ENCODE assay signal across 14 cellular contexts in genomic region chr11:7536102-7536501, GRCh38. TPM values are rescaled to one million over a fixed set of nuclear protein-coding genes. Genes with fewer than 3 reads are reported as not detected.
DNase-seq lines count a peak whose midpoint lies in the region; ATAC-seq, FAIRE-seq and TF ChIP-seq lines count a peak whose summit lies in the region.
"Had no signal": no experiment of that assay in that cellular context is flagged by ENCODE, and none has a peak within 500 bp of the region (broad histone marks: within the 10 kb centered on the region; RNA-seq: fewer than 3 reads in every experiment).

No MANE protein-coding gene starts in this region.

- H3K27me3 Mint-ChIP-seq in stimulated activated naive CD8-positive, alpha-beta T cell treated with anti-CD3 and anti-CD28 coated beads, Interleukin-15, amount 100 ng/mL, for 72 hours = peaks cover 7% of the 10 kb centered on the region

- H3K79me2 ChIP-seq in OCI-LY7 (ENCODE audit: insufficient read depth, low read depth, low read length) (peaks cover 96% of the 10 kb centered on the region), hepatocyte (peaks cover 39% of the 10 kb centered on the region)

- no peak for FAIRE-seq in D721Med (lab: Jason Lieb, UNC)

- H3K4me1 ChIP-seq in OCI-LY7 (ENCODE audit: insufficient read depth, low read length, poor library complexity, severe bottlenecking) = peaks cover 42% of the 10 kb centered on the region
- peaks cover 18% of the 10 kb centered on the region for H3K4me1 ChIP-seq in hepatocyte (ENCODE audit: insufficient read depth)
- peaks cover 10% of the 10 kb centered on the region for H3K4me1 ChIP-seq in upper lobe of right lung
- H3K4me1 ChIP-seq in effector memory CD4-positive, alpha-beta T cell (ENCODE audit: control insufficient read depth, insufficient read depth, low read length, poor library complexity, severe bottlenecking) = peaks cover 7% of the 10 kb centered on the region

- 43% methylated on average over 8 of the region's 8 CpGs for WGBS in hepatocyte (ENCODE audit: low lambda C conversion rate, missing lambda C conversion rate)

- H3K4me3 Mint-ChIP-seq in stimulated activated naive CD8-positive, alpha-beta T cell treated with anti-CD3 and anti-CD28 coated beads, Interleukin-15, amount 100 ng/mL, for 72 hours = no peak overlapping the region
- H3K4me3 Mint-ChIP-seq: activated naive CD4-positive, alpha-beta T cell treated with anti-CD3 and anti-CD28 coated beads, Interleukin-2, amount 10 ng/mL, durations not matched to agents 7 days and 5 days; stimulated activated naive B cell treated with anti-CD40 and anti-IgM and Interleukin-4, amounts not matched to agents 10 μg/mL and 1 μg/mL and 100 μg/mL, for 72 hours had no signal

- H3K36me3 ChIP-seq in OCI-LY7 (ENCODE audit: insufficient read depth, low read length) = peaks cover 65% of the 10 kb centered on the region
- H3K36me3 ChIP-seq in hepatocyte (replicated peaks; ENCODE audit: insufficient read depth, low read depth) = no peaks in the 10 kb centered on the region
- no peaks in the 10 kb centered on the region for H3K36me3 ChIP-seq in upper lobe of right lung
- no peaks in the 10 kb centered on the region for H3K36me3 ChIP-seq in effector memory CD4-positive, alpha-beta T cell (ENCODE audit: control insufficient read depth, insufficient read depth, low read length)
- H3K36me3 ChIP-seq: BLaER1 had no signal

- peak overlapping the region in 1 of 2 donors; percentile 57 for H3K27ac Mint-ChIP-seq in stimulated activated naive CD8-positive, alpha-beta T cell treated with anti-CD3 and anti-CD28 coated beads, Interleukin-15, amount 100 ng/mL, for 72 hours
- H3K27ac Mint-ChIP-seq: activated naive CD4-positive, alpha-beta T cell treated with anti-CD3 and anti-CD28 coated beads, Interleukin-2, amount 10 ng/mL, durations not matched to agents 7 days and 5 days had no signal

- intact Hi-C loops in Right ventricle myocardium superior (cut with DNase I) = no loop called here
- intact Hi-C loops in cardiac septum (cut with DNase I) = no loop called here
- intact Hi-C loops in OCI-LY7 (cut with micrococcal nuclease; ENCODE audit: unreplicated experiment) = no loop called here
- intact Hi-C loops in upper lobe of right lung (cut with DNase I) = no loop called here

- no peaks in the 10 kb centered on the region for H3K9me3 Mint-ChIP-seq in stimulated activated naive CD8-positive, alpha-beta T cell treated with anti-CD3 and anti-CD28 coated beads, Interleukin-15, amount 100 ng/mL, for 72 hours
- H3K9me3 Mint-ChIP-seq: activated naive CD4-positive, alpha-beta T cell treated with anti-CD3 and anti-CD28 coated beads, Interleukin-2, amount 10 ng/mL, durations not matched to agents 7 days and 5 days had no signal

- POLR2A ChIA-PET in OCI-LY7 (lab: Charles Lee) = no interaction called here

- H3K9me3 ChIP-seq in OCI-LY7 (ENCODE audit: low read length) (no peaks in the 10 kb centered on the region), hepatocyte (ENCODE audit: low read depth) (no peaks in the 10 kb centered on the region), upper lobe of right lung (no peaks in the 10 kb centered on the region)
- H3K9me3 ChIP-seq in effector memory CD4-positive, alpha-beta T cell (ENCODE audit: control insufficient read depth, low read length) = no peaks in the 10 kb centered on the region
- H3K9me3 ChIP-seq: BLaER1 had no signal

- BruUV-seq in OCI-LY7 (replicated peaks; lab: Mats Ljungman, UMichigan) = no TSS peak

- H3K4me3 ChIP-seq in OCI-LY7 (ENCODE audit: low read depth, low read length, poor library complexity, severe bottlenecking) = no peak overlapping the region
- no peak overlapping the region for H3K4me3 ChIP-seq in hepatocyte
- H3K4me3 ChIP-seq in upper lobe of right lung = no peak overlapping the region
- H3K4me3 ChIP-seq in effector memory CD4-positive, alpha-beta T cell (ENCODE audit: insufficient read depth, low read depth, low read length, poor library complexity, severe bottlenecking) = no peak overlapping the region
- H3K4me3 ChIP-seq: BLaER1 had no signal

- no peak overlapping the region for H3K4me2 ChIP-seq in OCI-LY7 (ENCODE audit: low read length)
- no peak overlapping the region for H3K4me2 ChIP-seq in hepatocyte

- TF ChIP-seq CTCF in OCI-LY7 (conservative IDR thresholded peaks at IDR 0.05; ENCODE audit: low read length) (peak; percentile 63), hepatocyte (IDR thresholded peaks at IDR 0.05; ENCODE audit: poor library complexity) (peak; percentile 15), upper lobe of right lung (IDR thresholded peaks at IDR 0.05) (peak; percentile 19), D721Med (IDR thresholded peaks at IDR 0.05; ENCODE audit: insufficient read depth, missing control alignments) (no peak)

- H3K27ac ChIP-seq in OCI-LY7 (ENCODE audit: low read depth, low read length, poor library complexity, severe bottlenecking) = no peak overlapping the region
- H3K27ac ChIP-seq in hepatocyte = no peak overlapping the region
- H3K27ac ChIP-seq in upper lobe of right lung = no peak overlapping the region
- H3K27ac ChIP-seq in effector memory CD4-positive, alpha-beta T cell (ENCODE audit: insufficient read depth, low read length, poor library complexity, severe bottlenecking) = no peak overlapping the region
- H3K27ac ChIP-seq: BLaER1 had no signal

- H2AFZ ChIP-seq in OCI-LY7 (ENCODE audit: low read length) (no peak overlapping the region), hepatocyte (no peak overlapping the region)

- peaks cover 53% of the 10 kb centered on the region for H4K20me1 ChIP-seq in OCI-LY7 (ENCODE audit: insufficient read depth, low read length)
- H4K20me1 ChIP-seq in hepatocyte (ENCODE audit: insufficient read depth, poor library complexity, severe bottlenecking) = no peaks in the 10 kb centered on the region

- CTCF ChIA-PET in OCI-LY7 (lab: Charles Lee; ENCODE audit: unreplicated experiment) = no interaction called here

- H3K9me2 ChIP-seq in OCI-LY7 (ENCODE audit: insufficient read depth, low read length) = no peaks in the 10 kb centered on the region
- no peaks in the 10 kb centered on the region for H3K9me2 ChIP-seq in hepatocyte (replicated peaks; ENCODE audit: insufficient read depth)

- H3K27me3 ChIP-seq in hepatocyte (no peaks in the 10 kb centered on the region), upper lobe of right lung (peaks cover 3% of the 10 kb centered on the region)
- no peaks in the 10 kb centered on the region for H3K27me3 ChIP-seq in effector memory CD4-positive, alpha-beta T cell (replicated peaks; ENCODE audit: control insufficient read depth, insufficient read depth, low read length, poor library complexity, severe bottlenecking)
- H3K27me3 ChIP-seq: BLaER1 had no signal

- no peak for DNase-seq in Right ventricle myocardium superior
- DNase-seq in cardiac septum (ENCODE audit: low spot score) = no peak
- no peak for DNase-seq in OCI-LY7 (ENCODE audit: low spot score)
- peak; percentile 46 for DNase-seq in hepatocyte (ENCODE audit: low spot score)
- DNase-seq in upper lobe of right lung = no peak
- no peak for DNase-seq in stimulated activated naive CD8-positive, alpha-beta T cell treated with anti-CD3 and anti-CD28 coated beads, Interleukin-15, amount 100 ng/mL, for 72 hours
- no peak for DNase-seq in effector memory CD4-positive, alpha-beta T cell
- no peak for DNase-seq in D721Med (ENCODE audit: insufficient read length, low spot score)
- DNase-seq: activated naive CD4-positive, alpha-beta T cell treated with anti-CD3 and anti-CD28 coated beads, Interleukin-2, amount 10 ng/mL, durations not matched to agents 7 days and 5 days; left ventricle myocardium superior; NCI-H446 treated with DMSO at 0.1 percent for 48 hours; stimulated activated naive B cell treated with anti-CD40 and anti-IgM and Interleukin-4, amounts not matched to agents 10 μg/mL and 1 μg/mL and 100 μg/mL, for 72 hours; T1000 had no signal

- H3K4me1 Mint-ChIP-seq in stimulated activated naive CD8-positive, alpha-beta T cell treated with anti-CD3 and anti-CD28 coated beads, Interleukin-15, amount 100 ng/mL, for 72 hours = peaks cover 37% of the 10 kb centered on the region

- ATAC-seq in Right ventricle myocardium superior (ENCODE audit: poor library complexity) (peak; percentile 32), upper lobe of right lung (peak; percentile 59)
- no peak for ATAC-seq in stimulated activated naive CD8-positive, alpha-beta T cell treated with anti-CD3 and anti-CD28 coated beads, Interleukin-15, amount 100 ng/mL, for 72 hours
- ATAC-seq: left ventricle myocardium superior; stimulated activated naive B cell treated with anti-CD40 and anti-IgM and Interleukin-4, amounts not matched to agents 10 μg/mL and 1 μg/mL and 100 μg/mL, for 72 hours had no signal

RNA-seq across cellular contexts. Expression of gene PPFIBP2, which starts 22.3 kb away (rescaled TPM):
- total RNA-seq in Right ventricle myocardium superior (26.5 TPM), cardiac septum (14.9 TPM), OCI-LY7 (2022) (182 and 196 TPM in 2 replicates), hepatocyte (55.8 and 58.6 TPM in 2 replicates), upper lobe of right lung (26.8 TPM)
- 102 and 129 TPM in 2 replicates for total RNA-seq in OCI-LY7 (2014; rRNA removed; shearing (Covaris generic))
- 33.9 and 43.6 TPM in 2 replicates for polyA plus RNA-seq in hepatocyte

RNA-seq across cellular contexts. Expression of gene OLFML1, which starts 50.8 kb away (rescaled TPM):
- total RNA-seq in Right ventricle myocardium superior (6.5 TPM), cardiac septum (5.3 TPM), OCI-LY7 (2022) (not detected in 2 replicates), hepatocyte (9.3 and 11.4 TPM in 2 replicates), upper lobe of right lung (30.6 TPM)
- total RNA-seq in OCI-LY7 (2014; rRNA removed; shearing (Covaris generic)) = not detected in 2 replicates
- 8.2 and 10.9 TPM in 2 replicates for polyA plus RNA-seq in hepatocyte
